In the genomic region with DNA sequence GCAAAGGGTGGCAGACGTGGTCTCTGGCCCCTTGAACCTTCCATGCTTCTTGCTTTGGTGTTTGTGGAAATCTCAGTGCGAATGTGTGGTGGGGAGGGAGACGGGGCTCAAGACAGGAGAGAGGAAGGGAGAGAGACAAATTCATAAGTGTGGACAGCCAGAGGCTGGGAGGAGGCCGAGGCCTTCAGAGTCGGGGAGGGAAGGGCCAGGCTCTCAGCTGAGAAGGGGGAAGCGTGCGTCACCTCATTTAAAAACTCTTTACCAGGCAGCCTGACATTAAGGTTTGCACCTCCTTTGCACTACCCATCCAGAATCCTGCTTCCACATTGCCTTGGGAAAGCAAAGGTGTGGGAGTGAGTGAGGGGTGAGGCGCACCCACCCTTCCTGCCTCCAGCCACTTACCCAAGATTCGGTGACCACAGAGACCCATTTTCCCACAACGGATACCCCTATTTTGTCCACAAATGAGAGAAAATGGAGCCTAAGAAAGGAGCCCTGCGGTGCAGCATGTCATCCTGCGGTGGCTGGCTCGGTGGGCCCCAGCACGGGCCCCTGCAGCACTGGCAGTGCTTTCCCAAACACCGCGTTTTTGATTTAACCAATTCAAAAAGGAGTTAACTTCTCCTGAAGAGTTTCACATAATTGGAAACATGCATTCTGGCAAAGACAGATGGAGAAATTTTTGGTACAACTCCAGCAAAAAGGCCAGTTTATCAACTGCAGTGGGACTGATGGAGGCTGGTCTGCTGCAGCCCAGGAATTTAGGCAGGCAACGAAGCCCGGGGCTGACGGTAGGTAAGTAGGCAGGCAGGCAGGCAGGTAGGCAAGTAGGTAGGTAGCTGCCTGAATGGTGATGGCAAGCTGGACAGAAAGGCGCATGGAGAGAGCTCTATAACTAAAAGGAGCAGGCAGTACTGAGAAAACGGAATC, we compare ENCODE assay signal across 2 cellular contexts.
TF ChIP-seq lines count a peak whose summit lies in the region.

No MANE protein-coding gene starts in this region.

TF ChIP-seq in SK-N-SH treated with all-trans-retinoic acid at 6 μM for 48 hours, 23 proteins besides CTCF, POLR2A, EP300 and RAD21 (continued from another document):
- no peak for TF ChIP-seq CSRNP3 (CRISPR knock-in tag; IDR thresholded peaks at IDR 0.05)
- TF ChIP-seq SNAI2 (CRISPR knock-in tag; IDR thresholded peaks at IDR 0.05): no peak

TF ChIP-seq in SK-N-SH, 30 proteins besides CTCF, POLR2A, EP300 and RAD21 (continued from another document):
- TF ChIP-seq USF2 (IDR thresholded peaks at IDR 0.05; ENCODE audit: borderline replicate concordance, low read depth, low read length): no peak
- TF ChIP-seq MEF2A (IDR thresholded peaks at IDR 0.05; ENCODE audit: borderline replicate concordance, low read depth): no peak
- TF ChIP-seq, protein P1, sequence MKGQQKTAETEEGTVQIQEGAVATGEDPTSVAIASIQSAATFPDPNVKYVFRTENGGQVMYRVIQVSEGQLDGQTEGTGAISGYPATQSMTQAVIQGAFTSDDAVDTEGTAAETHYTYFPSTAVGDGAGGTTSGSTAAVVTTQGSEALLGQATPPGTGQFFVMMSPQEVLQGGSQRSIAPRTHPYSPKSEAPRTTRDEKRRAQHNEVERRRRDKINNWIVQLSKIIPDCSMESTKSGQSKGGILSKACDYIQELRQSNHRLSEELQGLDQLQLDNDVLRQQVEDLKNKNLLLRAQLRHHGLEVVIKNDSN (IDR thresholded peaks at IDR 0.05; ENCODE audit: borderline replicate concordance, low read depth): no peak
- TF ChIP-seq ELF1 (IDR thresholded peaks at IDR 0.05): no peak
- TF ChIP-seq, protein P2, sequence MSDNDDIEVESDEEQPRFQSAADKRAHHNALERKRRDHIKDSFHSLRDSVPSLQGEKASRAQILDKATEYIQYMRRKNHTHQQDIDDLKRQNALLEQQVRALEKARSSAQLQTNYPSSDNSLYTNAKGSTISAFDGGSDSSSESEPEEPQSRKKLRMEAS (IDR thresholded peaks at IDR 0.05; ENCODE audit: low read depth): no peak
- no peak for TF ChIP-seq RCOR1 (IDR thresholded peaks at IDR 0.05; ENCODE audit: low read length)
- TF ChIP-seq PBX3 (IDR thresholded peaks at IDR 0.05): no peak
- TF ChIP-seq CHD2 (IDR thresholded peaks at IDR 0.05; ENCODE audit: low read length, partially characterized antibody): no peak
- TF ChIP-seq TCF12 (IDR thresholded peaks at IDR 0.05): no peak; the same call in 1 of the 2 replicates
- TF ChIP-seq YY1 (IDR thresholded peaks at IDR 0.05; ENCODE audit: low read depth): no peak
- no peak for TF ChIP-seq NRF1 (IDR thresholded peaks at IDR 0.05; ENCODE audit: low read depth, low read length)
- TF ChIP-seq EZH2phosphoT487 (IDR thresholded peaks at IDR 0.05; ENCODE audit: borderline replicate concordance, low read depth): no peak
TF ChIP-seq in SK-N-SH: peak in this region for 0.
